1 cellular context compared by ENCODE assay signal in genomic region chr19:33771308-33772101, GRCh38.
TF ChIP-seq lines count a peak whose summit lies in the region.

No MANE protein-coding gene starts in this region.

TF ChIP-seq in K562, 482 proteins besides CTCF, POLR2A, EP300 and RAD21 (continued from another document):
- no peak for TF ChIP-seq CLOCK (CRISPR knock-in tag; IDR thresholded peaks at IDR 0.05; ENCODE audit: borderline replicate concordance)
- TF ChIP-seq GTF2A2 (tag; IDR thresholded peaks at IDR 0.05), result no peak
- no peak for TF ChIP-seq RREB1 (CRISPR knock-in tag; IDR thresholded peaks at IDR 0.05)
